In the genomic region with DNA sequence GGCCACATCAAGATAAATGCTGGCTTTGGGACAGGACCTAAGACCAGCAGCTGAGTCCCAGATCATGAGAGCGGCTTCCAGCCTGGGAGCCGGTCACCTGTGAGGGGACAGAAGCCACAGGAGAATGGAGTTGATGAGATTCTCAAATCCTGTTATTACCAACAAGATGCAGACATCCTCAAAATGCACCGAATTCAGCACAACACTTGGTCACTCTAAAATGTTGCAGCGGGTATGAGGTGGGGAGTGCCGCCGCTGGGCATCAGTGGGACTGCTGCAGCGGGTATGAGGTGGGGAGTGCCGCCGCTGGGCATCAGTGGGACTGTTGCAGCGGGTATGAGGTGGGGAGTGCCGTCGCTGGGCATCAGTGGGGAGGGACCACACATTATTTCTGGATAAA, we compare ENCODE assay signal across 15 cellular contexts. TPM values are rescaled to one million over a fixed set of nuclear protein-coding genes. Genes with fewer than 3 reads are reported as not detected.
DNase-seq lines count a peak whose midpoint lies in the region; ATAC-seq and TF ChIP-seq lines count a peak whose summit lies in the region.
"Had no signal": no experiment of that assay in that cellular context is flagged by ENCODE, and none has a peak within 500 bp of the region (broad histone marks: within the 10 kb centered on the region; RNA-seq: fewer than 3 reads in every experiment).

No MANE protein-coding gene starts in this region.

- no peaks in the 10 kb centered on the region for H3K27me3 ChIP-seq in BLaER1 treated with 17β-estradiol and CSF1 and Interleukin-3, amounts not matched to agents 10 nM and 100 nM
- no peaks in the 10 kb centered on the region for H3K27me3 ChIP-seq in CD4-positive, alpha-beta memory T cell (ENCODE audit: insufficient read depth, low read length)
- H3K27me3 ChIP-seq in body of pancreas, result no peaks in the 10 kb centered on the region
- H3K27me3 ChIP-seq in naive thymus-derived CD4-positive, alpha-beta T cell (ENCODE audit: control insufficient read depth in 2 of 2, insufficient read depth in 2 of 2, low read length in 2 of 2), result no peaks in the 10 kb centered on the region

- no peaks in the 10 kb centered on the region for H3K9me3 Mint-ChIP-seq in CD4-positive, alpha-beta memory T cell
- peaks cover 0 to 6% (median 0%) of the 10 kb centered on the region in 11 donors for H3K9me3 Mint-ChIP-seq in naive thymus-derived CD4-positive, alpha-beta T cell
- H3K9me3 Mint-ChIP-seq: activated T-helper 2 cell treated with anti-CD3 and anti-CD28 coated beads, Interferon-gamma antibody, Interleukin-2, Interleukin-4, amounts not matched to agents 10 μg/mL and 5 μg/mL and 100 μg/mL, durations not matched to agents 14 hours and 24 hours and 36 hours; T-helper 1 cell treated with Interleukin-12 subunit alpha and Interleukin-12 subunit beta and Interleukin-4 antibody, amounts not matched to agents 30 μg/mL and 1 μg/mL, for 36 hours had no signal

- peaks cover 0 to 39% (median 20%) of the 10 kb centered on the region in 11 experiments; a peak in 20 of 22 replicates for H3K36me3 ChIP-seq in BLaER1 treated with 17β-estradiol and CSF1 and Interleukin-3, amounts not matched to agents 10 nM and 100 nM
- no peaks in the 10 kb centered on the region for H3K36me3 ChIP-seq in CD4-positive, alpha-beta memory T cell (ENCODE audit: insufficient read depth, low read length)
- H3K36me3 ChIP-seq in body of pancreas (replicated peaks in 1 of 2; ENCODE audit: insufficient read depth in 1 of 2, low read depth in 2 of 2), result no peaks in the 10 kb centered on the region
- no peaks in the 10 kb centered on the region for H3K36me3 ChIP-seq in naive thymus-derived CD4-positive, alpha-beta T cell (ENCODE audit: control insufficient read depth in 2 of 3, insufficient read depth in 3 of 3, low read length in 3 of 3)

- peaks cover 49 to 95% (median 77%) of the 10 kb centered on the region in 4 donors for H3K4me1 Mint-ChIP-seq in CD4-positive, alpha-beta memory T cell
- peaks cover 56 to 99% (median 86%) of the 10 kb centered on the region in 7 donors for H3K4me1 Mint-ChIP-seq in naive thymus-derived CD4-positive, alpha-beta T cell

- DNase-seq in CD4-positive, alpha-beta memory T cell, result no peak
- peak in 2 of 4 donors; percentile 47 to 50 for DNase-seq in body of pancreas
- DNase-seq in naive thymus-derived CD4-positive, alpha-beta T cell, result no peak
- DNase-seq in mesenteric fat pad (ENCODE audit: low spot score), result no peak
- no peak for DNase-seq in DMS153 (lab: John Stamatoyannopoulos, UW)
- DNase-seq: activated CD8-positive, alpha-beta memory T cell treated with anti-CD3 and anti-CD28 coated beads, Interleukin-2, amount 10 ng/mL, durations not matched to agents 7 days and 5 days; occipital lobe; stimulated activated CD4-positive, alpha-beta T cell treated with anti-CD3 and anti-CD28 coated beads, Interleukin-4, amount 100 ng/mL, for 24 hours; substantia nigra had no signal

- no peak overlapping the region for H3K4me3 ChIP-seq in BLaER1 treated with 17β-estradiol and CSF1 and Interleukin-3, amounts not matched to agents 10 nM and 100 nM
- H3K4me3 ChIP-seq in CD4-positive, alpha-beta memory T cell (ENCODE audit: low read length in 2 of 2), result no peak overlapping the region
- no peak overlapping the region for H3K4me3 ChIP-seq in body of pancreas
- H3K4me3 ChIP-seq in naive thymus-derived CD4-positive, alpha-beta T cell (ENCODE audit: low read length), result no peak overlapping the region

- peak overlapping the region in 6 of 11 experiments; percentile 2 to 91 (median 37); a peak in 6 of 22 replicates for H3K4me2 ChIP-seq in BLaER1 treated with 17β-estradiol and CSF1 and Interleukin-3, amounts not matched to agents 10 nM and 100 nM
- H3K4me2 ChIP-seq: KMS-11 had no signal

- peaks cover 58 to 95% (median 91%) of the 10 kb centered on the region in 10 experiments for H3K4me1 ChIP-seq in BLaER1 treated with 17β-estradiol and CSF1 and Interleukin-3, amounts not matched to agents 10 nM and 100 nM
- H3K4me1 ChIP-seq in CD4-positive, alpha-beta memory T cell (ENCODE audit: insufficient read depth, low read length), result peaks cover 96% of the 10 kb centered on the region
- peaks cover 97% of the 10 kb centered on the region for H3K4me1 ChIP-seq in body of pancreas
- peaks cover 35 to 73% of the 10 kb centered on the region in 2 donors for H3K4me1 ChIP-seq in naive thymus-derived CD4-positive, alpha-beta T cell (ENCODE audit: control insufficient read depth in 2 of 2, insufficient read depth in 2 of 2, low read length in 2 of 2)

- WGBS in body of pancreas, 2 donors, result 62 to 70% methylated on average over 10 to 12 of the region's 12 CpGs

- no peaks in the 10 kb centered on the region for H3K9me3 ChIP-seq in BLaER1 treated with 17β-estradiol and CSF1 and Interleukin-3, amounts not matched to agents 10 nM and 100 nM (replicated peaks in 1 of 11)
- H3K9me3 ChIP-seq in CD4-positive, alpha-beta memory T cell (ENCODE audit: control insufficient read depth in 1 of 2, low read length in 2 of 2), result no peaks in the 10 kb centered on the region
- no peaks in the 10 kb centered on the region for H3K9me3 ChIP-seq in body of pancreas
- no peaks in the 10 kb centered on the region for H3K9me3 ChIP-seq in naive thymus-derived CD4-positive, alpha-beta T cell (ENCODE audit: control insufficient read depth in 2 of 3, low read length in 3 of 3)

- TF ChIP-seq CTCF in body of pancreas (IDR thresholded peaks at IDR 0.05), result peak in 1 of 7 experiments; percentile 7

- H3K36me3 Mint-ChIP-seq in CD4-positive, alpha-beta memory T cell, result peaks cover 3 to 26% of the 10 kb centered on the region in 2 donors
- peaks cover 0 to 15% (median 3%) of the 10 kb centered on the region in 5 donors for H3K36me3 Mint-ChIP-seq in naive thymus-derived CD4-positive, alpha-beta T cell

- H3K27me3 Mint-ChIP-seq in CD4-positive, alpha-beta memory T cell, result no peaks in the 10 kb centered on the region
- no peaks in the 10 kb centered on the region for H3K27me3 Mint-ChIP-seq in naive thymus-derived CD4-positive, alpha-beta T cell
- H3K27me3 Mint-ChIP-seq: activated CD8-positive, alpha-beta memory T cell treated with anti-CD3 and anti-CD28 coated beads, Interleukin-2, amount 10 ng/mL, durations not matched to agents 7 days and 5 days had no signal

- intact Hi-C loops in CD4-positive, alpha-beta memory T cell (cut with micrococcal nuclease), result no loop called here
- intact Hi-C loops in body of pancreas (cut with DNase I), result no loop called here
- intact Hi-C loops in naive thymus-derived CD4-positive, alpha-beta T cell (cut with micrococcal nuclease), result no loop called here

- H3K27ac Mint-ChIP-seq in CD4-positive, alpha-beta memory T cell, result peak overlapping the region in 6 of 7 donors; percentile 12 to 89 (median 76)
- peak overlapping the region in 8 of 9 donors; percentile 34 to 98 (median 62) for H3K27ac Mint-ChIP-seq in naive thymus-derived CD4-positive, alpha-beta T cell
- H3K27ac Mint-ChIP-seq: T-helper 1 cell treated with Interleukin-12 subunit alpha and Interleukin-12 subunit beta and Interleukin-4 antibody, amounts not matched to agents 30 μg/mL and 1 μg/mL, for 36 hours had no signal

- H4K20me1 ChIP-seq in BLaER1 treated with 17β-estradiol and CSF1 and Interleukin-3, amounts not matched to agents 10 nM and 100 nM, result peaks cover 97 to 100% (median 98%) of the 10 kb centered on the region in 11 experiments

- H3K4me3 Mint-ChIP-seq in CD4-positive, alpha-beta memory T cell, result peak overlapping the region in 2 of 8 donors; percentile 8 to 34
- H3K4me3 Mint-ChIP-seq in naive thymus-derived CD4-positive, alpha-beta T cell, result peak overlapping the region in 1 of 10 donors; percentile 9
- H3K4me3 Mint-ChIP-seq: activated CD8-positive, alpha-beta memory T cell treated with anti-CD3 and anti-CD28 coated beads, Interleukin-2, amount 10 ng/mL, durations not matched to agents 7 days and 5 days; T-helper 1 cell treated with Interleukin-12 subunit alpha and Interleukin-12 subunit beta and Interleukin-4 antibody, amounts not matched to agents 30 μg/mL and 1 μg/mL, for 36 hours had no signal

- no peak for TF ChIP-seq POLR2A in body of pancreas (IDR thresholded peaks at IDR 0.05)

- no peak overlapping the region for H3K27ac ChIP-seq in BLaER1 treated with 17β-estradiol and CSF1 and Interleukin-3, amounts not matched to agents 10 nM and 100 nM
- H3K27ac ChIP-seq in CD4-positive, alpha-beta memory T cell (ENCODE audit: low read depth, low read length), result no peak overlapping the region
- H3K27ac ChIP-seq in body of pancreas, result peak overlapping the region in 3 of 4 donors; percentile 15 to 22 (median 17)
- H3K27ac ChIP-seq in naive thymus-derived CD4-positive, alpha-beta T cell (ENCODE audit: low read depth, low read length), result no peak overlapping the region
- H3K27ac ChIP-seq: KMS-11 had no signal

- POLR2A ChIA-PET in CD4-positive, alpha-beta memory T cell (lab: Charles Lee; ENCODE audit: partially characterized antibody), result interaction anchor here (0.5 to 1.2 kb wide), 3 partner anchors 14 to 52 kb away, joined by 3 to 4 read pairs (median 4); no protein-coding TSS in a partner anchor
- POLR2A ChIA-PET in naive thymus-derived CD4-positive, alpha-beta T cell (lab: Charles Lee), result interaction anchor here (0.7 to 1.8 kb wide), 3 partner anchors 9 to 1132 kb away, joined by 3 to 7 read pairs (median 6); no protein-coding TSS in a partner anchor

- ATAC-seq in body of pancreas, result no peak
- ATAC-seq in naive thymus-derived CD4-positive, alpha-beta T cell, result no peak
- ATAC-seq in GM21515 (IDR thresholded peaks at IDR 0.05; ENCODE audit: unreplicated experiment), result no peak
- ATAC-seq: activated CD8-positive, alpha-beta memory T cell treated with anti-CD3 and anti-CD28 coated beads, Interleukin-2, amount 10 ng/mL, durations not matched to agents 7 days and 5 days; HCT116 had no signal

- CTCF ChIA-PET in CD4-positive, alpha-beta memory T cell (lab: Charles Lee; ENCODE audit: partially characterized antibody), result interaction anchor here (3.5 kb wide), 1 partner anchor 11 kb away, joined by 27 read pairs; no protein-coding TSS in a partner anchor
- CTCF ChIA-PET in naive thymus-derived CD4-positive, alpha-beta T cell (lab: Charles Lee), result interaction anchor here (0.6 to 1.9 kb wide), 4 partner anchors 10 to 1319 kb away, joined by 3 to 9 read pairs (median 3); no protein-coding TSS in a partner anchor

- H3K9ac ChIP-seq in BLaER1 treated with 17β-estradiol and CSF1 and Interleukin-3, amounts not matched to agents 10 nM and 100 nM, result peak overlapping the region in 1 of 11 experiments; percentile 36; a peak in 3 of 22 replicates
- H3K9ac ChIP-seq: KMS-11 had no signal

RNA-seq across cellular contexts. Expression of a gene that starts 21.2 kb away (rescaled TPM):
- 10 to 100 TPM; 84.1 to 94.9 TPM for total RNA-seq in CD4-positive, alpha-beta memory T cell
- 10 to 100 TPM in 1 of 2 donors, 1 to 10 TPM in 1; 3.4 to 11.6 TPM for polyA plus RNA-seq in CD4-positive, alpha-beta memory T cell
- total RNA-seq in body of pancreas (10 to 100 TPM; 62.0 to 90.0 TPM), mesenteric fat pad (56.7 TPM)
- total RNA-seq in naive thymus-derived CD4-positive, alpha-beta T cell, result 100 to 1,000 TPM in 1 of 5 experiments, 10 to 100 TPM in 4; 88.3 to 104 (median 94.0) TPM
- 10 to 100 TPM in 1 of 2 donors, 1 to 10 TPM in 1; 7.0 to 12.4 TPM for polyA plus RNA-seq in naive thymus-derived CD4-positive, alpha-beta T cell

RNA-seq across cellular contexts. Expression of a gene that starts 42.7 kb away (rescaled TPM):
- total RNA-seq in CD4-positive, alpha-beta memory T cell, result 10 to 100 TPM; 65.0 to 68.0 TPM
- 1 to 10 TPM; 1.7 to 4.3 TPM for polyA plus RNA-seq in CD4-positive, alpha-beta memory T cell
- total RNA-seq in body of pancreas (10 to 100 TPM; 18.7 to 38.6 TPM), mesenteric fat pad (4.4 TPM)
- 10 to 100 TPM; 22.1 to 80.6 (median 58.5) TPM for total RNA-seq in naive thymus-derived CD4-positive, alpha-beta T cell
- 1 to 10 TPM; 1.6 to 4.1 TPM for polyA plus RNA-seq in naive thymus-derived CD4-positive, alpha-beta T cell

RNA-seq across cellular contexts. Expression of a gene that starts 52.1 kb away (rescaled TPM):
- 10 to 100 TPM; 36.6 to 37.5 TPM for total RNA-seq in CD4-positive, alpha-beta memory T cell
- polyA plus RNA-seq in CD4-positive, alpha-beta memory T cell, result 1 to 10 TPM; 5.6 to 6.3 TPM
- total RNA-seq in body of pancreas, result 10 to 100 TPM; 12.5 to 15.3 TPM
- total RNA-seq in naive thymus-derived CD4-positive, alpha-beta T cell, result 10 to 100 TPM; 13.1 to 39.4 (median 27.8) TPM
- polyA plus RNA-seq in naive thymus-derived CD4-positive, alpha-beta T cell, result 1 to 10 TPM; 6.3 to 7.0 TPM
- 3.0 TPM for total RNA-seq in mesenteric fat pad

RNA-seq across cellular contexts. Expression of a gene that starts 53.1 kb away (rescaled TPM):
- 100 to 1,000 TPM; 139 to 153 TPM for total RNA-seq in CD4-positive, alpha-beta memory T cell
- 100 to 1,000 TPM; 330 to 388 TPM for polyA plus RNA-seq in CD4-positive, alpha-beta memory T cell
- 10 to 100 TPM; 31.6 to 79.1 TPM for total RNA-seq in body of pancreas
- 100 to 1,000 TPM; 108 to 241 (median 135) TPM for total RNA-seq in naive thymus-derived CD4-positive, alpha-beta T cell
- 100 to 1,000 TPM; 381 to 415 TPM for polyA plus RNA-seq in naive thymus-derived CD4-positive, alpha-beta T cell
- 186 TPM for total RNA-seq in mesenteric fat pad

Comparison
In these comparisons a context has a peak if more than half of its experiments do, and no peak if none do; other contexts are left out.
1. H3K27ac ChIP-seq: peak in body of pancreas (3 of 4); none in BLaER1 treated with 17β-estradiol and CSF1 and Interleukin-3, amounts not matched to agents 10 nM and 100 nM (0 of 11), CD4-positive, alpha-beta memory T cell (single experiment) and naive thymus-derived CD4-positive, alpha-beta T cell (single experiment).